In genomic region chr2:237084444-237084843, GRCh38 we compare ENCODE assay signal across 10 cellular contexts. TPM values are rescaled to one million over a fixed set of nuclear protein-coding genes. Genes with fewer than 3 reads are reported as not detected.
A peak's percentile ranks its signal among the peaks of the same experiment; 100 is the strongest.
DNase-seq lines count a peak whose midpoint lies in the region; ATAC-seq and TF ChIP-seq lines count a peak whose summit lies in the region.
"Had no signal": no experiment of that assay in that cellular context is flagged by ENCODE, and none has a peak within 500 bp of the region (broad histone marks: within the 10 kb centered on the region; RNA-seq: fewer than 3 reads in every experiment).

No MANE protein-coding gene starts in this region.

- intact Hi-C loops in activated B cell treated with CpG ODN at 0.5 μM for 24 hours (cut with micrococcal nuclease) = loop anchor here (10.0 kb wide), 1 partner anchor 1340 kb away; the partner anchor contains the start of gene ASB1
- intact Hi-C loops in transverse colon (cut with DNase I; ENCODE audit: low total_unique reads) = no loop called here

- H3K79me2 ChIP-seq in hepatocyte = peaks cover 38% of the 10 kb centered on the region

- WGBS in hepatocyte (ENCODE audit: low lambda C conversion rate, missing lambda C conversion rate) = 90% methylated on average over 8 of the region's 8 CpGs
- WGBS in transverse colon (ENCODE audit: low coverage in 1 of 2), 2 donors = 88 to 96% methylated on average over 8 of the region's 8 CpGs

- H3K9me2 ChIP-seq in hepatocyte (replicated peaks; ENCODE audit: insufficient read depth) = no peaks in the 10 kb centered on the region

- peak overlapping the region; percentile 85 for H3K27ac Mint-ChIP-seq in activated T-cell treated with anti-CD3 and anti-CD28 coated beads, Interleukin-2, amount 50 U/mL, for 72 hours
- H3K27ac Mint-ChIP-seq in activated B cell treated with CpG ODN at 0.5 μM for 24 hours = peak overlapping the region; percentile 97
- H3K27ac Mint-ChIP-seq in stimulated activated naive CD8-positive, alpha-beta T cell treated with anti-CD3 and anti-CD28 coated beads, Interleukin-15, amount 100 ng/mL, for 72 hours = peak overlapping the region; percentile 42 to 99

- DNase-seq in activated T-cell treated with anti-CD3 and anti-CD28 coated beads, Interleukin-2, amount 50 U/mL, for 72 hours = no peak
- no peak for DNase-seq in activated T-cell treated with anti-CD3 and anti-CD28 coated beads, Interleukin-2, amount 50 U/mL, for 48 hours
- DNase-seq in activated B cell treated with CpG ODN at 0.5 μM for 24 hours = no peak
- no peak for DNase-seq in hepatocyte (ENCODE audit: low spot score)
- DNase-seq in stimulated activated naive CD8-positive, alpha-beta T cell treated with anti-CD3 and anti-CD28 coated beads, Interleukin-15, amount 100 ng/mL, for 72 hours = no peak
- DNase-seq in NCI-H446 (lab: John Stamatoyannopoulos, UW) = no peak
- no peak for DNase-seq in transverse colon
- DNase-seq in dermis blood vessel endothelial cell = no peak
- DNase-seq: aorta had no signal

- ATAC-seq in activated T-cell treated with anti-CD3 and anti-CD28 coated beads, Interleukin-2, amount 50 U/mL, for 72 hours (replicated peaks in 1 of 2) = no peak
- ATAC-seq in activated B cell treated with CpG ODN at 0.5 μM for 24 hours (ENCODE audit: low read depth) = no peak
- ATAC-seq in stimulated activated naive CD8-positive, alpha-beta T cell treated with anti-CD3 and anti-CD28 coated beads, Interleukin-15, amount 100 ng/mL, for 72 hours = no peak

- POLR2A ChIA-PET in activated B cell treated with CpG ODN at 0.5 μM for 24 hours (lab: Charles Lee) = interaction anchor here (0.6 to 1.2 kb wide), 4 partner anchors 26 to 1204 kb away, joined by 3 read pairs; partner anchors contain the start of gene PER2

- CTCF ChIA-PET in activated B cell treated with CpG ODN at 0.5 μM for 24 hours (lab: Charles Lee) = interaction anchor here (1.0 kb wide), 1 partner anchor 11 kb away, joined by 3 read pairs; no protein-coding TSS in a partner anchor

- H3K4me1 Mint-ChIP-seq in activated T-cell treated with anti-CD3 and anti-CD28 coated beads, Interleukin-2, amount 50 U/mL, for 72 hours (ENCODE audit: low read depth) = peaks cover 35% of the 10 kb centered on the region
- peaks cover 23% of the 10 kb centered on the region for H3K4me1 Mint-ChIP-seq in activated B cell treated with CpG ODN at 0.5 μM for 24 hours
- peaks cover 29% of the 10 kb centered on the region for H3K4me1 Mint-ChIP-seq in stimulated activated naive CD8-positive, alpha-beta T cell treated with anti-CD3 and anti-CD28 coated beads, Interleukin-15, amount 100 ng/mL, for 72 hours

- H2AFZ ChIP-seq in hepatocyte = peak overlapping the region; percentile 80

- H3K27me3 Mint-ChIP-seq in activated T-cell treated with anti-CD3 and anti-CD28 coated beads, Interleukin-2, amount 50 U/mL, for 72 hours (ENCODE audit: low read depth) = no peaks in the 10 kb centered on the region
- no peaks in the 10 kb centered on the region for H3K27me3 Mint-ChIP-seq in activated B cell treated with CpG ODN at 0.5 μM for 24 hours
- H3K27me3 Mint-ChIP-seq in stimulated activated naive CD8-positive, alpha-beta T cell treated with anti-CD3 and anti-CD28 coated beads, Interleukin-15, amount 100 ng/mL, for 72 hours = no peaks in the 10 kb centered on the region

- H3K4me3 ChIP-seq in hepatocyte (peak overlapping the region; percentile 70), transverse colon (no peak overlapping the region)

- H3K9me3 ChIP-seq in hepatocyte (ENCODE audit: low read depth) = no peaks in the 10 kb centered on the region
- no peaks in the 10 kb centered on the region for H3K9me3 ChIP-seq in transverse colon
- H3K9me3 ChIP-seq: BE2C had no signal

- H3K27me3 ChIP-seq in hepatocyte = no peaks in the 10 kb centered on the region
- H3K27me3 ChIP-seq in transverse colon = no peaks in the 10 kb centered on the region

- no peak for TF ChIP-seq POLR2A in transverse colon (IDR thresholded peaks at IDR 0.05)

- in situ Hi-C loops in transverse colon (cut with MboI; ENCODE audit: low pct_ligation_motif_present in 1 of 4, low pct_unique_long_range_greater_than_20kb in 1 of 4, low sequenced_read_pairs in 3 of 4) = no loop called here

- H3K9me3 Mint-ChIP-seq in activated T-cell treated with anti-CD3 and anti-CD28 coated beads, Interleukin-2, amount 50 U/mL, for 72 hours = no peaks in the 10 kb centered on the region
- no peaks in the 10 kb centered on the region for H3K9me3 Mint-ChIP-seq in activated B cell treated with CpG ODN at 0.5 μM for 24 hours
- no peaks in the 10 kb centered on the region for H3K9me3 Mint-ChIP-seq in stimulated activated naive CD8-positive, alpha-beta T cell treated with anti-CD3 and anti-CD28 coated beads, Interleukin-15, amount 100 ng/mL, for 72 hours

- peaks cover 13% of the 10 kb centered on the region for H3K4me1 ChIP-seq in hepatocyte (ENCODE audit: insufficient read depth)
- H3K4me1 ChIP-seq in transverse colon = peaks cover 6 to 28% (median 11%) of the 10 kb centered on the region in 4 donors
- H3K4me1 ChIP-seq: BE2C had no signal

- H3K4me3 Mint-ChIP-seq in activated T-cell treated with anti-CD3 and anti-CD28 coated beads, Interleukin-2, amount 50 U/mL, for 72 hours = peak overlapping the region; percentile 92 to 98
- H3K4me3 Mint-ChIP-seq in activated B cell treated with CpG ODN at 0.5 μM for 24 hours = peak overlapping the region; percentile 100
- peak overlapping the region; percentile 100 for H3K4me3 Mint-ChIP-seq in stimulated activated naive CD8-positive, alpha-beta T cell treated with anti-CD3 and anti-CD28 coated beads, Interleukin-15, amount 100 ng/mL, for 72 hours

- no peaks in the 10 kb centered on the region for H4K20me1 ChIP-seq in hepatocyte (ENCODE audit: insufficient read depth, poor library complexity, severe bottlenecking)

- TF ChIP-seq CTCF in activated B cell treated with CpG ODN at 0.5 μM for 24 hours (IDR thresholded peaks at IDR 0.05) (no peak), hepatocyte (IDR thresholded peaks at IDR 0.05; ENCODE audit: poor library complexity) (no peak), transverse colon (IDR thresholded peaks at IDR 0.05) (no peak)

- H3K36me3 ChIP-seq in hepatocyte (replicated peaks; ENCODE audit: insufficient read depth, low read depth) (peaks cover 3% of the 10 kb centered on the region), transverse colon (peaks cover 0 to 4% (median 0%) of the 10 kb centered on the region in 4 donors)
- H3K36me3 ChIP-seq: BE2C had no signal

- H3K36me3 Mint-ChIP-seq in activated T-cell treated with anti-CD3 and anti-CD28 coated beads, Interleukin-2, amount 50 U/mL, for 72 hours (ENCODE audit: insufficient read depth in 2 of 2) = peaks cover 0 to 4% of the 10 kb centered on the region in 2 donors
- H3K36me3 Mint-ChIP-seq in activated B cell treated with CpG ODN at 0.5 μM for 24 hours (ENCODE audit: low read depth) = peaks cover 7% of the 10 kb centered on the region

- no peak for TF ChIP-seq EP300 in transverse colon (IDR thresholded peaks at IDR 0.05; ENCODE audit: low read depth)

- peak overlapping the region; percentile 93 for H3K27ac ChIP-seq in hepatocyte
- H3K27ac ChIP-seq in transverse colon = no peak overlapping the region

- H3K4me2 ChIP-seq in hepatocyte = peak overlapping the region; percentile 87

RNA-seq across cellular contexts. Expression of gene COPS8, which starts 1.2 kb away (rescaled TPM):
- 10 to 100 TPM; 37.3 to 48.4 TPM for total RNA-seq in activated T-cell treated with anti-CD3 and anti-CD28 coated beads, Interleukin-2, amount 50 U/mL, for 72 hours
- 31.8 and 35.1 TPM in 2 replicates for total RNA-seq in activated B cell treated with CpG ODN at 0.5 μM for 24 hours
- 134 and 140 TPM in 2 replicates for total RNA-seq in hepatocyte
- 106 and 108 TPM in 2 replicates for polyA plus RNA-seq in hepatocyte
- 10 to 100 TPM; 10.3 to 43.0 (median 35.4) TPM for total RNA-seq in transverse colon
- 80.2 and 95.4 TPM in 2 replicates for total RNA-seq in dermis blood vessel endothelial cell
